Comparison of ENCODE assay signal across 26 cellular contexts in genomic region chr3:66851894-66852613, GRCh38.
"Had no signal": no experiment of that assay in that cellular context is flagged by ENCODE, and none has a peak within 500 bp of the region (broad histone marks: within the 10 kb centered on the region; RNA-seq: fewer than 3 reads in every experiment).

No MANE protein-coding gene starts in this region.

- H3K4me1 Mint-ChIP-seq: activated CD4-positive, alpha-beta T cell treated with anti-CD3 and anti-CD28 coated beads for 36 hours; activated CD8-positive, alpha-beta memory T cell treated with anti-CD3 and anti-CD28 coated beads, Interleukin-2, amount 10 ng/mL, durations not matched to agents 7 days and 5 days; naive thymus-derived CD4-positive, alpha-beta T cell had no signal

- H3K9me3 Mint-ChIP-seq: T-helper 2 cell treated with Interferon-gamma antibody and Interleukin-4, amounts not matched to agents 5 μg/mL and 100 μg/mL, for 36 hours had no signal

- H3K4me3 ChIP-seq: ascending aorta, cardiac muscle cell, gastroesophageal sphincter, hepatocyte, sigmoid colon, suprapubic skin, tibial nerve had no signal

- H3K4me2 ChIP-seq: hepatocyte had no signal

- H2AFZ ChIP-seq: hepatocyte had no signal

- H3K9me3 ChIP-seq: ascending aorta, sigmoid colon, suprapubic skin had no signal

- ATAC-seq: activated CD4-positive, alpha-beta T cell treated with anti-CD3 and anti-CD28 coated beads for 36 hours; activated CD8-positive, alpha-beta memory T cell treated with anti-CD3 and anti-CD28 coated beads, Interleukin-2, amount 10 ng/mL, durations not matched to agents 7 days and 5 days; activated CD8-positive, alpha-beta T cell treated with anti-CD3 and anti-CD28 coated beads, Interleukin-2, amount 10 ng/mL, durations not matched to agents 7 days and 5 days; gastroesophageal sphincter; left cardiac atrium; naive thymus-derived CD4-positive, alpha-beta T cell had no signal

- H3K4me1 ChIP-seq: ascending aorta, gastroesophageal sphincter, suprapubic skin, tibial nerve had no signal

- DNase-seq: activated CD4-positive, alpha-beta T cell treated with anti-CD3 and anti-CD28 coated beads for 36 hours; activated CD4-positive, CD25-positive, alpha-beta regulatory T cell; activated CD8-positive, alpha-beta memory T cell treated with anti-CD3 and anti-CD28 coated beads, Interleukin-2, amount 10 ng/mL, durations not matched to agents 7 days and 5 days; activated CD8-positive, alpha-beta T cell treated with anti-CD3 and anti-CD28 coated beads, Interleukin-2, amount 10 ng/mL, durations not matched to agents 7 days and 5 days; activated naive CD4-positive, alpha-beta T cell treated with Interleukin-2 at 50 U/mL for 16 hours; activated T-cell treated with anti-CD3 and anti-CD28 coated beads, Interleukin-2, amount 50 U/mL, for 48 hours; cerebellar nuclear complex; cortex of kidney; left cardiac atrium; midbrain; naive thymus-derived CD4-positive, alpha-beta T cell; sigmoid colon; small intestine; stimulated activated CD4-positive, alpha-beta T cell treated with anti-CD3 and anti-CD28 coated beads, Interleukin-1b, Interleukin-23, amount 100 ng/mL, for 48 hours; stimulated activated naive CD4-positive, alpha-beta T cell; T-helper 1 cell had no signal

- H3K79me2 ChIP-seq: hepatocyte had no signal

- H3K36me3 ChIP-seq: ascending aorta, cardiac muscle cell, gastroesophageal sphincter, sigmoid colon, suprapubic skin, tibial nerve had no signal

- H3K27ac Mint-ChIP-seq: activated CD4-positive, alpha-beta T cell treated with anti-CD3 and anti-CD28 coated beads for 36 hours; activated CD8-positive, alpha-beta memory T cell treated with anti-CD3 and anti-CD28 coated beads, Interleukin-2, amount 10 ng/mL, durations not matched to agents 7 days and 5 days; activated CD8-positive, alpha-beta T cell treated with anti-CD3 and anti-CD28 coated beads, Interleukin-2, amount 10 ng/mL, durations not matched to agents 7 days and 5 days; activated naive CD8-positive, alpha-beta T cell; naive thymus-derived CD4-positive, alpha-beta T cell; progenitor cell of endocrine pancreas; T-helper 2 cell treated with Interferon-gamma antibody and Interleukin-4, amounts not matched to agents 5 μg/mL and 100 μg/mL, for 36 hours had no signal

- H3K27ac ChIP-seq: ascending aorta, cardiac muscle cell, gastroesophageal sphincter, hepatocyte, sigmoid colon, suprapubic skin, tibial nerve had no signal

- H3K36me3 Mint-ChIP-seq: activated CD8-positive, alpha-beta memory T cell treated with anti-CD3 and anti-CD28 coated beads, Interleukin-2, amount 10 ng/mL, durations not matched to agents 7 days and 5 days; activated naive CD8-positive, alpha-beta T cell; naive thymus-derived CD4-positive, alpha-beta T cell had no signal

- H3K4me3 Mint-ChIP-seq: activated CD4-positive, alpha-beta T cell treated with anti-CD3 and anti-CD28 coated beads for 36 hours; activated CD8-positive, alpha-beta memory T cell treated with anti-CD3 and anti-CD28 coated beads, Interleukin-2, amount 10 ng/mL, durations not matched to agents 7 days and 5 days; activated CD8-positive, alpha-beta T cell treated with anti-CD3 and anti-CD28 coated beads, Interleukin-2, amount 10 ng/mL, durations not matched to agents 7 days and 5 days; activated naive CD8-positive, alpha-beta T cell; naive thymus-derived CD4-positive, alpha-beta T cell; neural crest cell; T-helper 2 cell treated with Interferon-gamma antibody and Interleukin-4, amounts not matched to agents 5 μg/mL and 100 μg/mL, for 36 hours had no signal

- H3K27me3 ChIP-seq: ascending aorta, cardiac muscle cell, gastroesophageal sphincter, hepatocyte, sigmoid colon, suprapubic skin, tibial nerve had no signal
